8 cellular contexts compared by ENCODE assay signal in genomic region chr2:171158790-171159325, GRCh38. TPM values are rescaled to one million over a fixed set of nuclear protein-coding genes. Genes with fewer than 3 reads are reported as not detected.
A peak's percentile ranks its signal among the peaks of the same experiment; 100 is the strongest.
DNase-seq lines count a peak whose midpoint lies in the region; FAIRE-seq and TF ChIP-seq lines count a peak whose summit lies in the region.

No MANE protein-coding gene starts in this region.

- TF ChIP-seq POLR2A in GM12891 (IDR thresholded peaks at IDR 0.05; ENCODE audit: low read depth, low read length) = no peak

- DNase-seq in GM12891 (ENCODE audit: insufficient read length, low spot score) (no peak), NCI-H1694 treated with DMSO at 0.1 percent for 48 hours (lab: John Stamatoyannopoulos, UW) (peak; percentile 80), bronchial epithelial cell (ENCODE audit: low read depth) (no peak), AG20443 (ENCODE audit: low spot score) (no peak), posterior vena cava (ENCODE audit: low spot score) (no peak), T1000 (lab: John Stamatoyannopoulos, UW) (no peak)
- DNase-seq in stimulated activated CD4-positive, alpha-beta T cell treated with anti-CD3 and anti-CD28 coated beads, Interleukin-15, amount 100 ng/mL, for 24 hours = no peak

- H3K4me3 ChIP-seq in bronchial epithelial cell (ENCODE audit: low read depth, low read length) = peak overlapping the region; percentile 90
- H3K4me3 ChIP-seq in mucosa of rectum (ENCODE audit: low read length in 2 of 2) = peak overlapping the region; percentile 86 to 97

- intact Hi-C loops in posterior vena cava (cut with DNase I) = no loop called here

- H3K27me3 ChIP-seq in bronchial epithelial cell (ENCODE audit: control insufficient read depth, insufficient read depth, low read length) (no peaks in the 10 kb centered on the region), mucosa of rectum (ENCODE audit: control insufficient read depth in 2 of 2, insufficient read depth in 2 of 2, low read length in 2 of 2) (no peaks in the 10 kb centered on the region)

- peak overlapping the region; percentile 98 for H3K27ac ChIP-seq in mucosa of rectum (ENCODE audit: low read depth in 2 of 2, low read length in 2 of 2)

- peak; percentile 67 for FAIRE-seq in GM12891 (lab: Jason Lieb, UNC)
- FAIRE-seq in bronchial epithelial cell (lab: Jason Lieb, UNC) = no peak

- peaks cover 8 to 21% of the 10 kb centered on the region in 2 donors for H3K4me1 ChIP-seq in mucosa of rectum (ENCODE audit: control insufficient read depth in 2 of 2, insufficient read depth in 2 of 2, low read length in 2 of 2)

- no peaks in the 10 kb centered on the region for H3K9me3 ChIP-seq in mucosa of rectum (ENCODE audit: control insufficient read depth in 2 of 2, low read length in 2 of 2)

- no peak for TF ChIP-seq CTCF in bronchial epithelial cell (IDR thresholded peaks at IDR 0.05; ENCODE audit: insufficient read depth, low read length, severe bottlenecking)

- H3K36me3 ChIP-seq in bronchial epithelial cell (ENCODE audit: control insufficient read depth, insufficient read depth, low read length) (no peaks in the 10 kb centered on the region), mucosa of rectum (ENCODE audit: control insufficient read depth in 2 of 2, insufficient read depth in 2 of 2, low read length in 2 of 2) (no peaks in the 10 kb centered on the region)

- H3K9ac ChIP-seq in mucosa of rectum (ENCODE audit: low read depth in 1 of 2, low read length in 2 of 2) = peak overlapping the region; percentile 76 to 90

TF ChIP-seq in GM12891, 5 proteins besides CTCF, POLR2A, EP300 and RAD21:
- TF ChIP-seq PAX5 (IDR thresholded peaks at IDR 0.05; ENCODE audit: insufficient read depth, low read length, severe bottlenecking) = no peak
- TF ChIP-seq TAF1 (IDR thresholded peaks at IDR 0.05; ENCODE audit: low read depth, low read length) = no peak
- no peak for TF ChIP-seq SPI1 (IDR thresholded peaks at IDR 0.05; ENCODE audit: low read depth, low read length)
- no peak for TF ChIP-seq POU2F2 (IDR thresholded peaks at IDR 0.05; ENCODE audit: low read depth, low read length)
- TF ChIP-seq POLR2AphosphoS5 (IDR thresholded peaks at IDR 0.05; ENCODE audit: low read depth, low read length) = no peak

RNA-seq across cellular contexts. Expression of gene TLK1, which starts 1.8 kb away (rescaled TPM):
- polyA plus RNA-seq in GM12891 (2012; ENCODE audit: low read depth, missing spikeins) = 29.3 TPM
- 11.8 and 14.2 TPM in 2 replicates for total RNA-seq in bronchial epithelial cell
- 10 to 100 TPM; 48.6 to 55.3 TPM for total RNA-seq in posterior vena cava
